1 cellular context compared by ENCODE assay signal in the genomic region with DNA sequence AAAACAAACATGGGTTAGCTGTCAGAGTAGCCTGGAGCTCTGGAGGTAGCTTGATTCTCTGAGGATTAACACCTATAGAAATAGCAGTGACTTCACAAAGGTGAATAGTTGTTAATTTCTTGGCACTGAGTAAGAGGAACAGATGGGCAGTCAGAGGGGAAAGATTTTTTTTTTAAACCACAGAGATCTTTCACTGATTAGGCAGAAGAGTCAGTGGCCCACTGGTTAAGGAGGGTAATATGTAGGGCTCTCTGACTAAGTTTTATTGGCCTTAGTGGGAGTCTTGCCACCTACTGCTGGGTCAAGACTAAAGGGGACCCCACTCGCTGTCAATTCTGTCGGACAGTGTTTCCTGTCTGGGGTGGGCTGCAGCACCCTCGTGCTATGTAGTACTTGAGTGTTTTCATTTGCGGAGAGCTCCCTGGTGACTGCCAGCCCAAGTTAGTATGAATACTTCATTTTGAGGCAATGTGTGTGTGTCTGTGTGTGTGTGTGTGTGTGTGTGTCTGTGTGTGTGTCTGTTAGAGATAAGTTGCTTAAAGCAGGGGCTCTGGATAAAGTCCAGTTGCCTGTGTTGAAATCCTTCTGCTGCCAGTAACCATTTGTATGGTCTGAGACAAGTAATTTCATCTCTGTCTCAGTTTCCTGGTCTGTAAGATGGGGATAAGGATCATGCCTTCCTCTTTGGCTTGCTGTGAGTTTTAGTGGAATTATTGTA.
A peak's percentile ranks its signal among the peaks of the same experiment; 100 is the strongest.
TF ChIP-seq lines count a peak whose summit lies in the region.

No MANE protein-coding gene starts in this region.

TF ChIP-seq in HepG2, 621 proteins besides CTCF, POLR2A, EP300 and RAD21 (continued from another document and continues in another):
- TF ChIP-seq, protein P1, sequence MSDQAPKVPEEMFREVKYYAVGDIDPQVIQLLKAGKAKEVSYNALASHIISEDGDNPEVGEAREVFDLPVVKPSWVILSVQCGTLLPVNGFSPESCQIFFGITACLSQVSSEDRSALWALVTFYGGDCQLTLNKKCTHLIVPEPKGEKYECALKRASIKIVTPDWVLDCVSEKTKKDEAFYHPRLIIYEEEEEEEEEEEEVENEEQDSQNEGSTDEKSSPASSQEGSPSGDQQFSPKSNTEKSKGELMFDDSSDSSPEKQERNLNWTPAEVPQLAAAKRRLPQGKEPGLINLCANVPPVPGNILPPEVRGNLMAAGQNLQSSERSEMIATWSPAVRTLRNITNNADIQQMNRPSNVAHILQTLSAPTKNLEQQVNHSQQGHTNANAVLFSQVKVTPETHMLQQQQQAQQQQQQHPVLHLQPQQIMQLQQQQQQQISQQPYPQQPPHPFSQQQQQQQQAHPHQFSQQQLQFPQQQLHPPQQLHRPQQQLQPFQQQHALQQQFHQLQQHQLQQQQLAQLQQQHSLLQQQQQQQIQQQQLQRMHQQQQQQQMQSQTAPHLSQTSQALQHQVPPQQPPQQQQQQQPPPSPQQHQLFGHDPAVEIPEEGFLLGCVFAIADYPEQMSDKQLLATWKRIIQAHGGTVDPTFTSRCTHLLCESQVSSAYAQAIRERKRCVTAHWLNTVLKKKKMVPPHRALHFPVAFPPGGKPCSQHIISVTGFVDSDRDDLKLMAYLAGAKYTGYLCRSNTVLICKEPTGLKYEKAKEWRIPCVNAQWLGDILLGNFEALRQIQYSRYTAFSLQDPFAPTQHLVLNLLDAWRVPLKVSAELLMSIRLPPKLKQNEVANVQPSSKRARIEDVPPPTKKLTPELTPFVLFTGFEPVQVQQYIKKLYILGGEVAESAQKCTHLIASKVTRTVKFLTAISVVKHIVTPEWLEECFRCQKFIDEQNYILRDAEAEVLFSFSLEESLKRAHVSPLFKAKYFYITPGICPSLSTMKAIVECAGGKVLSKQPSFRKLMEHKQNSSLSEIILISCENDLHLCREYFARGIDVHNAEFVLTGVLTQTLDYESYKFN (CRISPR knock-in tag; conservative IDR thresholded peaks at IDR 0.05), result peak; percentile 53; the same call in 1 of the 2 replicates
- peak; percentile 67; the same call in 1 of the 2 replicates for TF ChIP-seq RCOR2 (CRISPR knock-in tag; IDR thresholded peaks at IDR 0.05)
- no peak for TF ChIP-seq ZNF703 (CRISPR knock-in tag; IDR thresholded peaks at IDR 0.05; ENCODE audit: borderline replicate concordance)
- peak; percentile 30 for TF ChIP-seq SKI (IDR thresholded peaks at IDR 0.05; ENCODE audit: partially characterized antibody)
- TF ChIP-seq NFYB (CRISPR knock-in tag; IDR thresholded peaks at IDR 0.05), result no peak
- TF ChIP-seq SMAD3 (CRISPR knock-in tag; IDR thresholded peaks at IDR 0.05), result 0 out of 2 replicates have a peak, but pooled peaks have one; percentile 13
- TF ChIP-seq, protein P2, sequence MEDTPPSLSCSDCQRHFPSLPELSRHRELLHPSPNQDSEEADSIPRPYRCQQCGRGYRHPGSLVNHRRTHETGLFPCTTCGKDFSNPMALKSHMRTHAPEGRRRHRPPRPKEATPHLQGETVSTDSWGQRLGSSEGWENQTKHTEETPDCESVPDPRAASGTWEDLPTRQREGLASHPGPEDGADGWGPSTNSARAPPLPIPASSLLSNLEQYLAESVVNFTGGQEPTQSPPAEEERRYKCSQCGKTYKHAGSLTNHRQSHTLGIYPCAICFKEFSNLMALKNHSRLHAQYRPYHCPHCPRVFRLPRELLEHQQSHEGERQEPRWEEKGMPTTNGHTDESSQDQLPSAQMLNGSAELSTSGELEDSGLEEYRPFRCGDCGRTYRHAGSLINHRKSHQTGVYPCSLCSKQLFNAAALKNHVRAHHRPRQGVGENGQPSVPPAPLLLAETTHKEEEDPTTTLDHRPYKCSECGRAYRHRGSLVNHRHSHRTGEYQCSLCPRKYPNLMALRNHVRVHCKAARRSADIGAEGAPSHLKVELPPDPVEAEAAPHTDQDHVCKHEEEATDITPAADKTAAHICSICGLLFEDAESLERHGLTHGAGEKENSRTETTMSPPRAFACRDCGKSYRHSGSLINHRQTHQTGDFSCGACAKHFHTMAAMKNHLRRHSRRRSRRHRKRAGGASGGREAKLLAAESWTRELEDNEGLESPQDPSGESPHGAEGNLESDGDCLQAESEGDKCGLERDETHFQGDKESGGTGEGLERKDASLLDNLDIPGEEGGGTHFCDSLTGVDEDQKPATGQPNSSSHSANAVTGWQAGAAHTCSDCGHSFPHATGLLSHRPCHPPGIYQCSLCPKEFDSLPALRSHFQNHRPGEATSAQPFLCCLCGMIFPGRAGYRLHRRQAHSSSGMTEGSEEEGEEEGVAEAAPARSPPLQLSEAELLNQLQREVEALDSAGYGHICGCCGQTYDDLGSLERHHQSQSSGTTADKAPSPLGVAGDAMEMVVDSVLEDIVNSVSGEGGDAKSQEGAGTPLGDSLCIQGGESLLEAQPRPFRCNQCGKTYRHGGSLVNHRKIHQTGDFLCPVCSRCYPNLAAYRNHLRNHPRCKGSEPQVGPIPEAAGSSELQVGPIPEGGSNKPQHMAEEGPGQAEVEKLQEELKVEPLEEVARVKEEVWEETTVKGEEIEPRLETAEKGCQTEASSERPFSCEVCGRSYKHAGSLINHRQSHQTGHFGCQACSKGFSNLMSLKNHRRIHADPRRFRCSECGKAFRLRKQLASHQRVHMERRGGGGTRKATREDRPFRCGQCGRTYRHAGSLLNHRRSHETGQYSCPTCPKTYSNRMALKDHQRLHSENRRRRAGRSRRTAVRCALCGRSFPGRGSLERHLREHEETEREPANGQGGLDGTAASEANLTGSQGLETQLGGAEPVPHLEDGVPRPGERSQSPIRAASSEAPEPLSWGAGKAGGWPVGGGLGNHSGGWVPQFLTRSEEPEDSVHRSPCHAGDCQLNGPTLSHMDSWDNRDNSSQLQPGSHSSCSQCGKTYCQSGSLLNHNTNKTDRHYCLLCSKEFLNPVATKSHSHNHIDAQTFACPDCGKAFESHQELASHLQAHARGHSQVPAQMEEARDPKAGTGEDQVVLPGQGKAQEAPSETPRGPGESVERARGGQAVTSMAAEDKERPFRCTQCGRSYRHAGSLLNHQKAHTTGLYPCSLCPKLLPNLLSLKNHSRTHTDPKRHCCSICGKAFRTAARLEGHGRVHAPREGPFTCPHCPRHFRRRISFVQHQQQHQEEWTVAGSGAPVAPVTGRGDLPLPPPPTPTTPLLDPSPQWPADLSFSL (CRISPR knock-in tag; IDR thresholded peaks at IDR 0.05), result peak; percentile 95
- peak; percentile 86 for TF ChIP-seq ZMYM3 (CRISPR knock-in tag; IDR thresholded peaks at IDR 0.05)
- TF ChIP-seq SOX13 (IDR thresholded peaks at IDR 0.05), result no peak
- peak in 1 of 2 experiments; percentile 42; a peak in 1 of 4 replicates for TF ChIP-seq SOX13 (CRISPR knock-in tag; conservative IDR thresholded peaks at IDR 0.05 in 1 of 2, IDR thresholded peaks at IDR 0.05 in 1 of 2)
- TF ChIP-seq, protein P3, sequence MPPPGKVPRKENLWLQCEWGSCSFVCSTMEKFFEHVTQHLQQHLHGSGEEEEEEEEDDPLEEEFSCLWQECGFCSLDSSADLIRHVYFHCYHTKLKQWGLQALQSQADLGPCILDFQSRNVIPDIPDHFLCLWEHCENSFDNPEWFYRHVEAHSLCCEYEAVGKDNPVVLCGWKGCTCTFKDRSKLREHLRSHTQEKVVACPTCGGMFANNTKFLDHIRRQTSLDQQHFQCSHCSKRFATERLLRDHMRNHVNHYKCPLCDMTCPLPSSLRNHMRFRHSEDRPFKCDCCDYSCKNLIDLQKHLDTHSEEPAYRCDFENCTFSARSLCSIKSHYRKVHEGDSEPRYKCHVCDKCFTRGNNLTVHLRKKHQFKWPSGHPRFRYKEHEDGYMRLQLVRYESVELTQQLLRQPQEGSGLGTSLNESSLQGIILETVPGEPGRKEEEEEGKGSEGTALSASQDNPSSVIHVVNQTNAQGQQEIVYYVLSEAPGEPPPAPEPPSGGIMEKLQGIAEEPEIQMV (CRISPR knock-in tag; IDR thresholded peaks at IDR 0.05; ENCODE audit: low read depth), result no peak
- 0 out of 2 replicates have a peak, but pooled peaks have one; percentile 17 for TF ChIP-seq ZSCAN21 (CRISPR knock-in tag; IDR thresholded peaks at IDR 0.05; ENCODE audit: borderline replicate concordance)
- 0 out of 2 replicates have a peak, but pooled peaks have one; percentile 34 for TF ChIP-seq ZNF709 (CRISPR knock-in tag; IDR thresholded peaks at IDR 0.05)
- no peak for TF ChIP-seq ZNF33A (CRISPR knock-in tag; IDR thresholded peaks at IDR 0.05; ENCODE audit: borderline replicate concordance)
- TF ChIP-seq, protein P4, sequence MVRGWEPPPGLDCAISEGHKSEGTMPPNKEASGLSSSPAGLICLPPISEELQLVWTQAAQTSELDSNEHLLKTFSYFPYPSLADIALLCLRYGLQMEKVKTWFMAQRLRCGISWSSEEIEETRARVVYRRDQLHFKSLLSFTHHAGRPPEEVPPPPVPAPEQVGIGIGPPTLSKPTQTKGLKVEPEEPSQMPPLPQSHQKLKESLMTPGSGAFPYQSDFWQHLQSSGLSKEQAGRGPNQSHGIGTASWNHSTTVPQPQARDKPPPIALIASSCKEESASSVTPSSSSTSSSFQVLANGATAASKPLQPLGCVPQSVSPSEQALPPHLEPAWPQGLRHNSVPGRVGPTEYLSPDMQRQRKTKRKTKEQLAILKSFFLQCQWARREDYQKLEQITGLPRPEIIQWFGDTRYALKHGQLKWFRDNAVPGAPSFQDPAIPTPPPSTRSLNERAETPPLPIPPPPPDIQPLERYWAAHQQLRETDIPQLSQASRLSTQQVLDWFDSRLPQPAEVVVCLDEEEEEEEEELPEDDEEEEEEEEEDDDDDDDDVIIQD (CRISPR knock-in tag; IDR thresholded peaks at IDR 0.05; ENCODE audit: low read depth), result no peak
- TF ChIP-seq ZNF510 (CRISPR knock-in tag; IDR thresholded peaks at IDR 0.05; ENCODE audit: low read depth), result no peak
- TF ChIP-seq, protein P5, sequence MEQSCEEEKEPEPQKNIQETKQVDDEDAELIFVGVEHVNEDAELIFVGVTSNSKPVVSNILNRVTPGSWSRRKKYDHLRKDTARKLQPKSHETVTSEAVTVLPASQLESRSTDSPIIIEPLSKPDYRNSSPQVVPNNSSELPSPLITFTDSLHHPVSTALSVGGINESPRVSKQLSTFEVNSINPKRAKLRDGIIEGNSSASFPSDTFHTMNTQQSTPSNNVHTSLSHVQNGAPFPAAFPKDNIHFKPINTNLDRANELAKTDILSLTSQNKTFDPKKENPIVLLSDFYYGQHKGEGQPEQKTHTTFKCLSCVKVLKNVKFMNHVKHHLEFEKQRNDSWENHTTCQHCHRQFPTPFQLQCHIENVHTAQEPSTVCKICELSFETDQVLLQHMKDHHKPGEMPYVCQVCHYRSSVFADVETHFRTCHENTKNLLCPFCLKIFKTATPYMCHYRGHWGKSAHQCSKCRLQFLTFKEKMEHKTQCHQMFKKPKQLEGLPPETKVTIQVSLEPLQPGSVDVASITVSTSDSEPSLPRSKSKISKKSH (CRISPR knock-in tag; IDR thresholded peaks at IDR 0.05; ENCODE audit: borderline replicate concordance), result no peak
- 0 out of 2 replicates have a peak, but pooled peaks have one; percentile 36 for TF ChIP-seq ZNF644 (CRISPR knock-in tag; IDR thresholded peaks at IDR 0.05; ENCODE audit: low read depth)
- no peak for TF ChIP-seq CENPT (CRISPR knock-in tag; IDR thresholded peaks at IDR 0.05; ENCODE audit: low read depth)
- TF ChIP-seq, protein P6, sequence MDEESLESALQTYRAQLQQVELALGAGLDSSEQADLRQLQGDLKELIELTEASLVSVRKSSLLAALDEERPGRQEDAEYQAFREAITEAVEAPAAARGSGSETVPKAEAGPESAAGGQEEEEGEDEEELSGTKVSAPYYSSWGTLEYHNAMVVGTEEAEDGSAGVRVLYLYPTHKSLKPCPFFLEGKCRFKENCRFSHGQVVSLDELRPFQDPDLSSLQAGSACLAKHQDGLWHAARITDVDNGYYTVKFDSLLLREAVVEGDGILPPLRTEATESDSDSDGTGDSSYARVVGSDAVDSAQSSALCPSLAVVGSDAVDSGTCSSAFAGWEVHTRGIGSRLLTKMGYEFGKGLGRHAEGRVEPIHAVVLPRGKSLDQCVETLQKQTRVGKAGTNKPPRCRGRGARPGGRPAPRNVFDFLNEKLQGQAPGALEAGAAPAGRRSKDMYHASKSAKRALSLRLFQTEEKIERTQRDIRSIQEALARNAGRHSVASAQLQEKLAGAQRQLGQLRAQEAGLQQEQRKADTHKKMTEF (CRISPR knock-in tag; IDR thresholded peaks at IDR 0.05), result no peak; the same call in 1 of the 2 replicates
- peak; percentile 61; the same call in 1 of the 2 replicates for TF ChIP-seq CEBPB (IDR thresholded peaks at IDR 0.05; ENCODE audit: borderline replicate concordance, low read depth, low read length)
- peak; percentile 67 for TF ChIP-seq SALL1 (CRISPR knock-in tag; IDR thresholded peaks at IDR 0.05)
- TF ChIP-seq GABPA (IDR thresholded peaks at IDR 0.05; ENCODE audit: low read depth, low read length), result no peak
- TF ChIP-seq GABPA (CRISPR knock-in tag; IDR thresholded peaks at IDR 0.05; ENCODE audit: low read depth), result no peak
- peak; percentile 76 for TF ChIP-seq HNF4A (CRISPR knock-in tag; IDR thresholded peaks at IDR 0.05)
- peak; percentile 55; the same call in 1 of the 2 replicates for TF ChIP-seq ZNF292 (CRISPR knock-in tag; IDR thresholded peaks at IDR 0.05; ENCODE audit: borderline replicate concordance, low read depth)
- 0 out of 2 replicates have a peak, but pooled peaks have one; percentile 25 for TF ChIP-seq PHF21A (CRISPR knock-in tag; IDR thresholded peaks at IDR 0.05)
- peak; percentile 81 for TF ChIP-seq HNF4G (IDR thresholded peaks at IDR 0.05; ENCODE audit: borderline replicate concordance, low read depth, low read length)
- no peak for TF ChIP-seq HNF4G (CRISPR knock-in tag; IDR thresholded peaks at IDR 0.05; ENCODE audit: borderline replicate concordance, low read depth)
- TF ChIP-seq, protein P7, sequence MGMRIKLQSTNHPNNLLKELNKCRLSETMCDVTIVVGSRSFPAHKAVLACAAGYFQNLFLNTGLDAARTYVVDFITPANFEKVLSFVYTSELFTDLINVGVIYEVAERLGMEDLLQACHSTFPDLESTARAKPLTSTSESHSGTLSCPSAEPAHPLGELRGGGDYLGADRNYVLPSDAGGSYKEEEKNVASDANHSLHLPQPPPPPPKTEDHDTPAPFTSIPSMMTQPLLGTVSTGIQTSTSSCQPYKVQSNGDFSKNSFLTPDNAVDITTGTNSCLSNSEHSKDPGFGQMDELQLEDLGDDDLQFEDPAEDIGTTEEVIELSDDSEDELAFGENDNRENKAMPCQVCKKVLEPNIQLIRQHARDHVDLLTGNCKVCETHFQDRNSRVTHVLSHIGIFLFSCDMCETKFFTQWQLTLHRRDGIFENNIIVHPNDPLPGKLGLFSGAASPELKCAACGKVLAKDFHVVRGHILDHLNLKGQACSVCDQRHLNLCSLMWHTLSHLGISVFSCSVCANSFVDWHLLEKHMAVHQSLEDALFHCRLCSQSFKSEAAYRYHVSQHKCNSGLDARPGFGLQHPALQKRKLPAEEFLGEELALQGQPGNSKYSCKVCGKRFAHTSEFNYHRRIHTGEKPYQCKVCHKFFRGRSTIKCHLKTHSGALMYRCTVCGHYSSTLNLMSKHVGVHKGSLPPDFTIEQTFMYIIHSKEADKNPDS (CRISPR knock-in tag; IDR thresholded peaks at IDR 0.05), result peak; percentile 85
- no peak for TF ChIP-seq SOX6 (IDR thresholded peaks at IDR 0.05)
- TF ChIP-seq SOX6 (CRISPR knock-in tag; IDR thresholded peaks at IDR 0.05), result peak; percentile 37; the same call in 1 of the 2 replicates
- TF ChIP-seq ZNF629 (CRISPR knock-in tag; conservative IDR thresholded peaks at IDR 0.05), result peak; percentile 97
- 0 out of 2 replicates have a peak, but pooled peaks have one; percentile 9 for TF ChIP-seq CHD4 (IDR thresholded peaks at IDR 0.05; ENCODE audit: borderline replicate concordance, low read length)
- TF ChIP-seq SMAD1 (CRISPR knock-in tag; IDR thresholded peaks at IDR 0.05; ENCODE audit: borderline replicate concordance, low read depth), result no peak
